ENCODE assay signal across 8 cellular contexts in the genomic region with DNA sequence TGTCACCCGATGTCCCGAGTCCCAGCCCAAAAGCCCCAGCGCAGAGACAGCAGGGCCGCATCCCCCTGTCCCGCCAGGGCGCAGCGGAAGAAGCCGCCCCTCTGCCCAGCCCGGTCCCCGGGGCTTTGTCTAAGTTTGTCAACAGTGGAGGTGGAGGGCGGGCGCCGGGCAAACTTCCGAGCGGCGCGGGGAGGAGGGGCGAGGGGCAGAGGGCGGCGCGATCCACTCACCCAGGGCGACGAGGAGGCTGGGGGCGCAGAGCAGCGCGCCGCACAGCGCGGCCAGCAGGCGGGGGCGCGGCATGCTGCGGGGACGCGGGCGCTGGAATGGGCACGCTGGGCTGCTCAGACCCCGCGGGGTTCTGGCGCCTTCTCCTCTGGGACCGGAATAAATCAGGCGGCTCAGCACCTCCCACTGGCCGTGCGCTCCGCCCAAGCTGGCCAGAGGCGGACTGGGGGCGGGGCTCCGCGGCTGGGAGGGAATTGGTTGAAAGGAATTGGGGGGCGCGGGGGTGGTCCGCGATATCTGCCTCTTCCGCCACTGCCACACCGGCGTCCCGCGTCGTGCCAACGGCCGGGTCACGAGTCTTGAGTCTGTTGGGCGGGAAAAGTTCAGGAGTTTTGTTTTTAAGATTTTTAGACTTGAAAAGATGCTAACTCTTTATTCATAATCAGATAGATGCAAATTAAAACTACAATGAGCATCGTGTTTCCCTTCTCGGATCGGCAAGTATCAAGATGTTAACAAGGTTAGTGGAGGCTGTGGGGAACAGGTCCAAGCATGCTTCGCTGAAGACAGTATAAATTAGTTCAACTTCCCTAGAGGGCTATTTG. TPM values are rescaled to one million over a fixed set of nuclear protein-coding genes. Genes with fewer than 3 reads are reported as not detected.
DNase-seq lines count a peak whose midpoint lies in the region; ATAC-seq, FAIRE-seq and TF ChIP-seq lines count a peak whose summit lies in the region.

MFGE8 (minus strand) TSS at position 363 of the 833 bp plus-strand sequence; CDS start at position 303, 60 bp downstream.

- H3K36me3 ChIP-seq in neural progenitor cell (no peaks in the 10 kb centered on the region), subcutaneous abdominal adipose tissue (ENCODE audit: control insufficient read depth in 5 of 5, insufficient read depth in 5 of 5, low read length in 5 of 5) (peaks cover 0 to 11% (median 10%) of the 10 kb centered on the region in 5 donors)

- H4K20me1 ChIP-seq in neural progenitor cell (ENCODE audit: low read depth): peaks cover 19% of the 10 kb centered on the region

- H3K4me2 ChIP-seq in neural progenitor cell: peak within 1 kb of the TSS; percentile 82

- peak within 1 kb of the TSS; percentile 33 for H3K27ac ChIP-seq in foreskin keratinocyte
- H3K27ac ChIP-seq in neural progenitor cell: peak within 1 kb of the TSS; percentile 4
- H3K27ac ChIP-seq in subcutaneous abdominal adipose tissue (ENCODE audit: low read depth, low read length): peak within 1 kb of the TSS; percentile 67

- peak; percentile 84 for FAIRE-seq in GM19239 (lab: Jason Lieb, UNC)

- H3K9me3 ChIP-seq in neural progenitor cell (ENCODE audit: low read depth): no peaks in the 10 kb centered on the region
- H3K9me3 ChIP-seq in subcutaneous abdominal adipose tissue (ENCODE audit: control insufficient read depth in 5 of 5, low read length in 5 of 5): no peaks in the 10 kb centered on the region

- peak within 1 kb of the TSS; percentile 21 for H3K9ac ChIP-seq in neural progenitor cell
- peak within 1 kb of the TSS; percentile 64 to 82 (median 68) for H3K9ac ChIP-seq in subcutaneous abdominal adipose tissue (ENCODE audit: low read length in 5 of 5)

- peak within 1 kb of the TSS; percentile 90 for H3K4me3 Mint-ChIP-seq in neural progenitor cell

- no peaks in the 10 kb centered on the region for H3K27me3 Mint-ChIP-seq in neural progenitor cell (ENCODE audit: insufficient read depth, low read depth)

- H3K4me3 ChIP-seq in neural progenitor cell (peak within 1 kb of the TSS; percentile 68), subcutaneous abdominal adipose tissue (ENCODE audit: low read depth in 1 of 5, low read length in 5 of 5) (peak within 1 kb of the TSS; percentile 70 to 86 (median 80))

- H3K27ac Mint-ChIP-seq in neural progenitor cell: peak within 1 kb of the TSS; percentile 79

- no peaks in the 10 kb centered on the region for H3K27me3 ChIP-seq in foreskin keratinocyte
- no peaks in the 10 kb centered on the region for H3K27me3 ChIP-seq in neural progenitor cell
- no peaks in the 10 kb centered on the region for H3K27me3 ChIP-seq in subcutaneous abdominal adipose tissue (ENCODE audit: control insufficient read depth in 5 of 5, insufficient read depth in 4 of 5, low read length in 5 of 5)

- H3K79me2 ChIP-seq in neural progenitor cell (ENCODE audit: low read depth): peaks cover 33% of the 10 kb centered on the region

- H3F3A ChIP-seq in neural progenitor cell (ENCODE audit: low read depth): peaks cover 31% of the 10 kb centered on the region

- peaks cover 8% of the 10 kb centered on the region for H3K36me3 Mint-ChIP-seq in neural progenitor cell

- peak; percentile 89 for ATAC-seq in HG03432 (IDR thresholded peaks at IDR 0.05; ENCODE audit: unreplicated experiment)
- peak; percentile 81 for ATAC-seq in foreskin keratinocyte

- peak; percentile 65 for TF ChIP-seq POLR2A in Raji (IDR thresholded peaks at IDR 0.05; ENCODE audit: insufficient read depth, low read depth, low read length)

- H3K4me1 Mint-ChIP-seq in neural progenitor cell: peaks cover 35% of the 10 kb centered on the region

- H2AFZ ChIP-seq in neural progenitor cell (replicated peaks): peak within 1 kb of the TSS; percentile 83

- DNase-seq in Ammon's horn (ENCODE audit: low spot score) (peak; percentile 72), GM19239 (ENCODE audit: insufficient read length, low spot score) (peak; percentile 61), activated gamma-delta T cell treated with Interleukin-2 at 50 U/mL for 16 hours (peak; percentile 75), foreskin keratinocyte (peak; percentile 83 to 90), neural progenitor cell (ENCODE audit: low spot score) (peak; percentile 94)

- no peaks in the 10 kb centered on the region for H3K9me3 Mint-ChIP-seq in neural progenitor cell

- H3K4me1 ChIP-seq in foreskin keratinocyte (peaks cover 5% of the 10 kb centered on the region), neural progenitor cell (peaks cover 18% of the 10 kb centered on the region), subcutaneous abdominal adipose tissue (ENCODE audit: control insufficient read depth in 5 of 5, insufficient read depth in 5 of 5, low read length in 5 of 5) (peaks cover 6 to 50% (median 42%) of the 10 kb centered on the region in 5 donors)

- no peak for TF ChIP-seq CTCF in foreskin keratinocyte (conservative IDR thresholded peaks at IDR 0.05)
- TF ChIP-seq CTCF in neural progenitor cell (IDR thresholded peaks at IDR 0.05): peak; percentile 27

RNA-seq across cellular contexts. Expression of gene MFGE8, which starts in this region (rescaled TPM):
- 38.2 and 85.4 TPM in 2 replicates for total RNA-seq in foreskin keratinocyte
- 57.2 and 120 TPM in 2 replicates for polyA plus RNA-seq in foreskin keratinocyte
- 92.6 and 124 TPM in 2 replicates for total RNA-seq in neural progenitor cell (ENCODE audit: low replicate concordance)

Comparison
In these comparisons a context has a peak if more than half of its experiments do, and no peak if none do; other contexts are left out.
1. Peak in every context shown above with its lines: DNase-seq, ATAC-seq, H3K4me3 ChIP-seq and H3K27ac ChIP-seq.
2. H3K27ac ChIP-seq: peak in every context shown above with its lines; median percentile 67 in subcutaneous abdominal adipose tissue; 33 in foreskin keratinocyte; 4 in neural progenitor cell.